1 cellular context compared by ENCODE assay signal in the genomic region with DNA sequence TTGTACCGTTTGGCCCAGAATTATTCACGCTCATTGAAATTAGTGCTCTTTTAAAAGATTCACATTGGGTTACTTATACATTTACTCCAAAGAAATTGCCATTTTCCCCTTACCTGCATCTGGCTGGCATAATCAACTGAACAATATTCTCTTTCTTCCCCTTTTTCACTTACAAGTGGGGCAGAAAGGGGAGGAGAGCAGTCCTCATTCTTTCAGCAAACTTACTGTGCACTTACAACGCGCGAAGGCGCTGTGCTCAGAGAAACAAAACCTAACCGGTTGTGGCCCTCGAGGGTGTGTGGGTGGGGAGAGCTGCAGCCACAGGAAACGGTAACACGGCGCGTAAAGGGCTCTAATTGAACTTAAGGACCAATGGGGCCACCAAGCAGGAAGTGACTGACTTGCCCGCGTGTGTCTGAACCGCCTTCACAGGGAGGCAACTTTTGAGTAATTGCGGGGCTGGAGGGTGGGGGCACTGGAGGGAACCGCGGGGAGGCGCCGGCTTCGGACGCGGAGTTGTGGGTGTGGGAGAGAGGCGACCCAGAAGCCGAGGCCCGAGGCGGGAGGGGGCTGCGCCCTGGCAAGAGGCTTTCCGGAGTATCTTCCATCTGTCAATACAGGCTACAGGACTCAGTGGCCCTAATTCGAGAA.
A peak's percentile ranks its signal among the peaks of the same experiment; 100 is the strongest.
TF ChIP-seq lines count a peak whose summit lies in the region.

No MANE protein-coding gene starts in this region.

TF ChIP-seq in IMR-90, 13 proteins besides CTCF, POLR2A, EP300 and RAD21:
- TF ChIP-seq MAZ (IDR thresholded peaks at IDR 0.05; ENCODE audit: borderline replicate concordance, low read depth, low read length) (peak; percentile 62), FOS (IDR thresholded peaks at IDR 0.05; ENCODE audit: low read depth, low read length) (no peak), SMC3 (IDR thresholded peaks at IDR 0.05; ENCODE audit: low read depth, low read length) (peak; percentile 37), RCOR1 (IDR thresholded peaks at IDR 0.05; ENCODE audit: insufficient replicate concordance, low read length) (no peak), RFX5 (IDR thresholded peaks at IDR 0.05; ENCODE audit: low read depth, low read length) (no peak)
- TF ChIP-seq, protein P1, sequence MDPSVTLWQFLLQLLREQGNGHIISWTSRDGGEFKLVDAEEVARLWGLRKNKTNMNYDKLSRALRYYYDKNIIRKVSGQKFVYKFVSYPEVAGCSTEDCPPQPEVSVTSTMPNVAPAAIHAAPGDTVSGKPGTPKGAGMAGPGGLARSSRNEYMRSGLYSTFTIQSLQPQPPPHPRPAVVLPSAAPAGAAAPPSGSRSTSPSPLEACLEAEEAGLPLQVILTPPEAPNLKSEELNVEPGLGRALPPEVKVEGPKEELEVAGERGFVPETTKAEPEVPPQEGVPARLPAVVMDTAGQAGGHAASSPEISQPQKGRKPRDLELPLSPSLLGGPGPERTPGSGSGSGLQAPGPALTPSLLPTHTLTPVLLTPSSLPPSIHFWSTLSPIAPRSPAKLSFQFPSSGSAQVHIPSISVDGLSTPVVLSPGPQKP (IDR thresholded peaks at IDR 0.05; ENCODE audit: borderline replicate concordance, low read depth, low read length): no peak
